ENCODE assay signal across 8 cellular contexts in genomic region chr3:4850211-4850927, GRCh38.
DNase-seq lines count a peak whose midpoint lies in the region; ATAC-seq lines count a peak whose summit lies in the region.
"Had no signal": no experiment of that assay in that cellular context is flagged by ENCODE, and none has a peak within 500 bp of the region (broad histone marks: within the 10 kb centered on the region; RNA-seq: fewer than 3 reads in every experiment).

No MANE protein-coding gene starts in this region.

- H3K4me1 Mint-ChIP-seq in activated T-cell treated with anti-CD3 and anti-CD28 coated beads, Interleukin-2, amount 50 U/mL, for 24 hours (ENCODE audit: low read depth), result peaks cover 92% of the 10 kb centered on the region
- peaks cover 86% of the 10 kb centered on the region for H3K4me1 Mint-ChIP-seq in stimulated activated effector memory CD8-positive, alpha-beta T cell treated with anti-CD3 and anti-CD28 coated beads, Interleukin-12 subunit alpha, Interleukin-12 subunit beta, amount 100 ng/mL, for 72 hours

- H3K36me3 Mint-ChIP-seq in activated T-cell treated with anti-CD3 and anti-CD28 coated beads, Interleukin-2, amount 50 U/mL, for 24 hours (ENCODE audit: low read depth), result peaks cover 24% of the 10 kb centered on the region
- H3K36me3 Mint-ChIP-seq in stimulated activated effector memory CD8-positive, alpha-beta T cell treated with anti-CD3 and anti-CD28 coated beads, Interleukin-12 subunit alpha, Interleukin-12 subunit beta, amount 100 ng/mL, for 72 hours, result peaks cover 61% of the 10 kb centered on the region

- peak; percentile 44 for ATAC-seq in GM19452 (IDR thresholded peaks at IDR 0.05; ENCODE audit: unreplicated experiment)
- ATAC-seq in HG03066 (IDR thresholded peaks at IDR 0.05; ENCODE audit: low read depth, unreplicated experiment), result peak; percentile 42
- peak; percentile 72 for ATAC-seq in stimulated activated effector memory CD8-positive, alpha-beta T cell treated with anti-CD3 and anti-CD28 coated beads, Interleukin-12 subunit alpha, Interleukin-12 subunit beta, amount 100 ng/mL, for 72 hours

- peaks cover 5% of the 10 kb centered on the region for H3K9me3 Mint-ChIP-seq in activated T-cell treated with anti-CD3 and anti-CD28 coated beads, Interleukin-2, amount 50 U/mL, for 24 hours
- H3K9me3 Mint-ChIP-seq in stimulated activated effector memory CD8-positive, alpha-beta T cell treated with anti-CD3 and anti-CD28 coated beads, Interleukin-12 subunit alpha, Interleukin-12 subunit beta, amount 100 ng/mL, for 72 hours, result no peaks in the 10 kb centered on the region

- peak overlapping the region; percentile 97 for H3K27ac Mint-ChIP-seq in activated T-cell treated with anti-CD3 and anti-CD28 coated beads, Interleukin-2, amount 50 U/mL, for 24 hours
- H3K27ac Mint-ChIP-seq in stimulated activated effector memory CD8-positive, alpha-beta T cell treated with anti-CD3 and anti-CD28 coated beads, Interleukin-12 subunit alpha, Interleukin-12 subunit beta, amount 100 ng/mL, for 72 hours, result peak overlapping the region; percentile 96

- peak; percentile 67 for DNase-seq in activated T-cell treated with anti-CD3 and anti-CD28 coated beads, Interleukin-2, amount 50 U/mL, for 24 hours
- peak in 1 of 2 donors; percentile 80 for DNase-seq in stimulated activated effector memory CD8-positive, alpha-beta T cell treated with anti-CD3 and anti-CD28 coated beads, Interleukin-12 subunit alpha, Interleukin-12 subunit beta, amount 100 ng/mL, for 72 hours (ENCODE audit: low spot score in 2 of 2)
- no peak for DNase-seq in NAMALWA (ENCODE audit: low spot score)
- no peak for DNase-seq in ureter (ENCODE audit: low spot score)
- DNase-seq in activated gamma-delta T cell (lab: John Stamatoyannopoulos, UW), result no peak
- DNase-seq: NCI-H2081 had no signal

- peak overlapping the region; percentile 62 for H3K4me3 Mint-ChIP-seq in activated T-cell treated with anti-CD3 and anti-CD28 coated beads, Interleukin-2, amount 50 U/mL, for 24 hours
- peak overlapping the region; percentile 54 for H3K4me3 Mint-ChIP-seq in stimulated activated effector memory CD8-positive, alpha-beta T cell treated with anti-CD3 and anti-CD28 coated beads, Interleukin-12 subunit alpha, Interleukin-12 subunit beta, amount 100 ng/mL, for 72 hours

- no peaks in the 10 kb centered on the region for H3K27me3 Mint-ChIP-seq in activated T-cell treated with anti-CD3 and anti-CD28 coated beads, Interleukin-2, amount 50 U/mL, for 24 hours
